Comparison of ENCODE assay signal across 1 cellular context in genomic region chr13:113616991-113617749, GRCh38.
TF ChIP-seq lines count a peak whose summit lies in the region.

No MANE protein-coding gene starts in this region.

TF ChIP-seq in WTC11, 78 proteins besides CTCF, POLR2A, EP300 and RAD21 (continued from another document):
- no peak for TF ChIP-seq PREB (CRISPR knock-in tag; IDR thresholded peaks at IDR 0.05; ENCODE audit: borderline replicate concordance)
- TF ChIP-seq ZNF423 (CRISPR knock-in tag; IDR thresholded peaks at IDR 0.05) = peak; percentile 99
